1 cellular context compared by ENCODE assay signal in genomic region chr9:126144617-126145456, GRCh38.
TF ChIP-seq lines count a peak whose summit lies in the region.

No MANE protein-coding gene starts in this region.

TF ChIP-seq in HepG2, 621 proteins besides CTCF, POLR2A, EP300 and RAD21 (continued from another document):
- TF ChIP-seq, protein P1, sequence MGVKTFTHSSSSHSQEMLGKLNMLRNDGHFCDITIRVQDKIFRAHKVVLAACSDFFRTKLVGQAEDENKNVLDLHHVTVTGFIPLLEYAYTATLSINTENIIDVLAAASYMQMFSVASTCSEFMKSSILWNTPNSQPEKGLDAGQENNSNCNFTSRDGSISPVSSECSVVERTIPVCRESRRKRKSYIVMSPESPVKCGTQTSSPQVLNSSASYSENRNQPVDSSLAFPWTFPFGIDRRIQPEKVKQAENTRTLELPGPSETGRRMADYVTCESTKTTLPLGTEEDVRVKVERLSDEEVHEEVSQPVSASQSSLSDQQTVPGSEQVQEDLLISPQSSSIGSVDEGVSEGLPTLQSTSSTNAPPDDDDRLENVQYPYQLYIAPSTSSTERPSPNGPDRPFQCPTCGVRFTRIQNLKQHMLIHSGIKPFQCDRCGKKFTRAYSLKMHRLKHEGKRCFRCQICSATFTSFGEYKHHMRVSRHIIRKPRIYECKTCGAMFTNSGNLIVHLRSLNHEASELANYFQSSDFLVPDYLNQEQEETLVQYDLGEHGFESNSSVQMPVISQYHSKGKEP (CRISPR knock-in tag; IDR thresholded peaks at IDR 0.05) = no peak
- TF ChIP-seq ZNF331 (CRISPR knock-in tag; IDR thresholded peaks at IDR 0.05) (peak; percentile 49; the same call in 1 of the 2 replicates), ZNF574 (CRISPR knock-in tag; IDR thresholded peaks at IDR 0.05) (peak; percentile 40; the same call in 1 of the 2 replicates), MED1 (CRISPR knock-in tag; IDR thresholded peaks at IDR 0.05) (0 out of 2 replicates have a peak, but pooled peaks have one; percentile 32), SALL2 (CRISPR knock-in tag; IDR thresholded peaks at IDR 0.05) (0 out of 2 replicates have a peak, but pooled peaks have one; percentile 32), HMG20A (CRISPR knock-in tag; IDR thresholded peaks at IDR 0.05; ENCODE audit: borderline replicate concordance) (no peak), ZFY (CRISPR knock-in tag; IDR thresholded peaks at IDR 0.05) (peak; percentile 54), TEAD3 (CRISPR knock-in tag; optimal IDR thresholded peaks at IDR 0.05; ENCODE audit: borderline replicate concordance) (peak; percentile 12), ZNF780A (CRISPR knock-in tag; IDR thresholded peaks at IDR 0.05) (no peak), JARID2 (CRISPR knock-in tag; IDR thresholded peaks at IDR 0.05; ENCODE audit: insufficient replicate concordance) (no peak), THYN1 (CRISPR knock-in tag; IDR thresholded peaks at IDR 0.05; ENCODE audit: borderline replicate concordance, low read depth) (no peak), RBFOX2 (IDR thresholded peaks at IDR 0.05; ENCODE audit: low read depth, low read length) (no peak), ARID5B (CRISPR knock-in tag; IDR thresholded peaks at IDR 0.05) (peak; percentile 49), HNF4A (CRISPR knock-in tag; IDR thresholded peaks at IDR 0.05) (peak; percentile 86), SUZ12 (IDR thresholded peaks at IDR 0.05; ENCODE audit: low read depth, low read length) (no peak), ZMYM4 (CRISPR knock-in tag; IDR thresholded peaks at IDR 0.05) (peak; percentile 36; the same call in 1 of the 2 replicates), ZFX (CRISPR knock-in tag; IDR thresholded peaks at IDR 0.05; ENCODE audit: low read depth) (peak; percentile 62), MTA3 (CRISPR knock-in tag; IDR thresholded peaks at IDR 0.05) (no peak), ZNF264 (CRISPR knock-in tag; IDR thresholded peaks at IDR 0.05) (0 out of 2 replicates have a peak, but pooled peaks have one; percentile 35), SALL1 (CRISPR knock-in tag; IDR thresholded peaks at IDR 0.05) (peak; percentile 54), MAX (IDR thresholded peaks at IDR 0.05) (peak; percentile 36; the same call in 1 of the 2 replicates), ONECUT2 (CRISPR knock-in tag; IDR thresholded peaks at IDR 0.05) (no peak), ADNP (CRISPR knock-in tag; IDR thresholded peaks at IDR 0.05) (no peak), ZNF710 (CRISPR knock-in tag; IDR thresholded peaks at IDR 0.05; ENCODE audit: borderline replicate concordance) (peak; percentile 46; the same call in 1 of the 2 replicates), RFXAP (CRISPR knock-in tag; IDR thresholded peaks at IDR 0.05; ENCODE audit: borderline replicate concordance) (no peak), SAP130 (CRISPR knock-in tag; IDR thresholded peaks at IDR 0.05; ENCODE audit: low read depth) (0 out of 2 replicates have a peak, but pooled peaks have one; percentile 26), ZNF616 (CRISPR knock-in tag; IDR thresholded peaks at IDR 0.05; ENCODE audit: low read depth) (no peak), POLR2G (IDR thresholded peaks at IDR 0.05; ENCODE audit: low read depth, low read length) (0 out of 2 replicates have a peak, but pooled peaks have one; percentile 27)
- TF ChIP-seq, protein P2, sequence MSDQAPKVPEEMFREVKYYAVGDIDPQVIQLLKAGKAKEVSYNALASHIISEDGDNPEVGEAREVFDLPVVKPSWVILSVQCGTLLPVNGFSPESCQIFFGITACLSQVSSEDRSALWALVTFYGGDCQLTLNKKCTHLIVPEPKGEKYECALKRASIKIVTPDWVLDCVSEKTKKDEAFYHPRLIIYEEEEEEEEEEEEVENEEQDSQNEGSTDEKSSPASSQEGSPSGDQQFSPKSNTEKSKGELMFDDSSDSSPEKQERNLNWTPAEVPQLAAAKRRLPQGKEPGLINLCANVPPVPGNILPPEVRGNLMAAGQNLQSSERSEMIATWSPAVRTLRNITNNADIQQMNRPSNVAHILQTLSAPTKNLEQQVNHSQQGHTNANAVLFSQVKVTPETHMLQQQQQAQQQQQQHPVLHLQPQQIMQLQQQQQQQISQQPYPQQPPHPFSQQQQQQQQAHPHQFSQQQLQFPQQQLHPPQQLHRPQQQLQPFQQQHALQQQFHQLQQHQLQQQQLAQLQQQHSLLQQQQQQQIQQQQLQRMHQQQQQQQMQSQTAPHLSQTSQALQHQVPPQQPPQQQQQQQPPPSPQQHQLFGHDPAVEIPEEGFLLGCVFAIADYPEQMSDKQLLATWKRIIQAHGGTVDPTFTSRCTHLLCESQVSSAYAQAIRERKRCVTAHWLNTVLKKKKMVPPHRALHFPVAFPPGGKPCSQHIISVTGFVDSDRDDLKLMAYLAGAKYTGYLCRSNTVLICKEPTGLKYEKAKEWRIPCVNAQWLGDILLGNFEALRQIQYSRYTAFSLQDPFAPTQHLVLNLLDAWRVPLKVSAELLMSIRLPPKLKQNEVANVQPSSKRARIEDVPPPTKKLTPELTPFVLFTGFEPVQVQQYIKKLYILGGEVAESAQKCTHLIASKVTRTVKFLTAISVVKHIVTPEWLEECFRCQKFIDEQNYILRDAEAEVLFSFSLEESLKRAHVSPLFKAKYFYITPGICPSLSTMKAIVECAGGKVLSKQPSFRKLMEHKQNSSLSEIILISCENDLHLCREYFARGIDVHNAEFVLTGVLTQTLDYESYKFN (CRISPR knock-in tag; conservative IDR thresholded peaks at IDR 0.05) = peak; percentile 65
- TF ChIP-seq, protein P3, sequence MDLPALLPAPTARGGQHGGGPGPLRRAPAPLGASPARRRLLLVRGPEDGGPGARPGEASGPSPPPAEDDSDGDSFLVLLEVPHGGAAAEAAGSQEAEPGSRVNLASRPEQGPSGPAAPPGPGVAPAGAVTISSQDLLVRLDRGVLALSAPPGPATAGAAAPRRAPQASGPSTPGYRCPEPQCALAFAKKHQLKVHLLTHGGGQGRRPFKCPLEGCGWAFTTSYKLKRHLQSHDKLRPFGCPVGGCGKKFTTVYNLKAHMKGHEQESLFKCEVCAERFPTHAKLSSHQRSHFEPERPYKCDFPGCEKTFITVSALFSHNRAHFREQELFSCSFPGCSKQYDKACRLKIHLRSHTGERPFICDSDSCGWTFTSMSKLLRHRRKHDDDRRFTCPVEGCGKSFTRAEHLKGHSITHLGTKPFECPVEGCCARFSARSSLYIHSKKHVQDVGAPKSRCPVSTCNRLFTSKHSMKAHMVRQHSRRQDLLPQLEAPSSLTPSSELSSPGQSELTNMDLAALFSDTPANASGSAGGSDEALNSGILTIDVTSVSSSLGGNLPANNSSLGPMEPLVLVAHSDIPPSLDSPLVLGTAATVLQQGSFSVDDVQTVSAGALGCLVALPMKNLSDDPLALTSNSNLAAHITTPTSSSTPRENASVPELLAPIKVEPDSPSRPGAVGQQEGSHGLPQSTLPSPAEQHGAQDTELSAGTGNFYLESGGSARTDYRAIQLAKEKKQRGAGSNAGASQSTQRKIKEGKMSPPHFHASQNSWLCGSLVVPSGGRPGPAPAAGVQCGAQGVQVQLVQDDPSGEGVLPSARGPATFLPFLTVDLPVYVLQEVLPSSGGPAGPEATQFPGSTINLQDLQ (CRISPR knock-in tag; IDR thresholded peaks at IDR 0.05) = no peak
- TF ChIP-seq, protein P4, sequence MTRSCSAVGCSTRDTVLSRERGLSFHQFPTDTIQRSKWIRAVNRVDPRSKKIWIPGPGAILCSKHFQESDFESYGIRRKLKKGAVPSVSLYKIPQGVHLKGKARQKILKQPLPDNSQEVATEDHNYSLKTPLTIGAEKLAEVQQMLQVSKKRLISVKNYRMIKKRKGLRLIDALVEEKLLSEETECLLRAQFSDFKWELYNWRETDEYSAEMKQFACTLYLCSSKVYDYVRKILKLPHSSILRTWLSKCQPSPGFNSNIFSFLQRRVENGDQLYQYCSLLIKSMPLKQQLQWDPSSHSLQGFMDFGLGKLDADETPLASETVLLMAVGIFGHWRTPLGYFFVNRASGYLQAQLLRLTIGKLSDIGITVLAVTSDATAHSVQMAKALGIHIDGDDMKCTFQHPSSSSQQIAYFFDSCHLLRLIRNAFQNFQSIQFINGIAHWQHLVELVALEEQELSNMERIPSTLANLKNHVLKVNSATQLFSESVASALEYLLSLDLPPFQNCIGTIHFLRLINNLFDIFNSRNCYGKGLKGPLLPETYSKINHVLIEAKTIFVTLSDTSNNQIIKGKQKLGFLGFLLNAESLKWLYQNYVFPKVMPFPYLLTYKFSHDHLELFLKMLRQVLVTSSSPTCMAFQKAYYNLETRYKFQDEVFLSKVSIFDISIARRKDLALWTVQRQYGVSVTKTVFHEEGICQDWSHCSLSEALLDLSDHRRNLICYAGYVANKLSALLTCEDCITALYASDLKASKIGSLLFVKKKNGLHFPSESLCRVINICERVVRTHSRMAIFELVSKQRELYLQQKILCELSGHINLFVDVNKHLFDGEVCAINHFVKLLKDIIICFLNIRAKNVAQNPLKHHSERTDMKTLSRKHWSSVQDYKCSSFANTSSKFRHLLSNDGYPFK (CRISPR knock-in tag; IDR thresholded peaks at IDR 0.05; ENCODE audit: borderline replicate concordance) = 0 out of 2 replicates have a peak, but pooled peaks have one; percentile 10
TF ChIP-seq in HepG2: peak in this region for 40.
